Comparison of ENCODE assay signal across 17 cellular contexts in the genomic region with DNA sequence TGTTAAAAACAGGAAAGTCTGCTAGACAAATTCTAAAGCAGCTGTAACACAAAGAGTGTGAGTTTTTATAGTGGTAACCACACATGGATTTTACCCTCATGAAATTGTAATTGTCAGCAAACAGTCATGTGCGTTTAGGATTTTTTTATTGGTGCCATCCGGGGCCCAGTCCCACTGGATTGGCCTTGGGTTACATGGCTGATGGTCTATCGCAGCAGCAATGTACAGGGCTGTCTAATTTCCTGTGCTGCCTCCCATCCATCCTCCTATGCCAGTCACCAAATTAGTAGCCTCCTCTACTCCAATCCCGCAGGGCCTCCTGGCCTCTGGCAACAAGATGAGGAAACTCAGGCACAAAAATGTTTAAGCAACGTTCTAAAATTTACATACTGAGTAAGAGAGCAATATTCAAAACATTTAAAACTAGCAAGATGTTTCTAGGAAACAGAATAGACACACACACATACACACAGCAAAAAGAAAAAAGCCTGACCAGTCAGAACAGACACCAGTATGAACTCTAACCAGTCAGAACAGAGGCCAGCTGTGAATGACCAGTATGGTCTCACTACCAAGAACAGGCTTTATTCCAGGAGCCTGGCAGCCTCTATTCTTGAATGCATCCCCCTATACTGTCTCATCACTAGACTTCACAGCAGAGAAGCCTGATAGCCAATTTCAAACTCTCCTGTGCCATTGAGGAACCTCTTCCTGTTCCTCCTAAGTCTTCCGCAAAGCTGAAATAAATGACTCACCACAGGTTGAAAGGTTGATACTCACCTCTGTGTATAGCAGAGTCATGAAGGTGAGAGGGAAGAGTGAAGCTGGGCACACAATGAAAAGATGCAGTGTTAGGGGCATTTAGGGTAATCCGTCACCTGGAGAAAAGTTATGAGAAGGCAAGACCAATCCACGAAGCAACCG. TPM values are rescaled to one million over a fixed set of nuclear protein-coding genes. Genes with fewer than 3 reads are reported as not detected.
A peak's percentile ranks its signal among the peaks of the same experiment; 100 is the strongest.
DNase-seq lines count a peak whose midpoint lies in the region; ATAC-seq and TF ChIP-seq lines count a peak whose summit lies in the region.
"Had no signal": no experiment of that assay in that cellular context is flagged by ENCODE, and none has a peak within 500 bp of the region (broad histone marks: within the 10 kb centered on the region; RNA-seq: fewer than 3 reads in every experiment).

No MANE protein-coding gene starts in this region.

- H3K27ac ChIP-seq in mammary epithelial cell (ENCODE audit: insufficient read depth, low read depth, low read length), result no peak overlapping the region
- H3K27ac ChIP-seq: ovary had no signal

- H3K9me3 ChIP-seq in mammary epithelial cell (replicated peaks; ENCODE audit: insufficient read depth, low read length), result no peaks in the 10 kb centered on the region
- H3K9me3 ChIP-seq: ovary had no signal

- DNase-seq in DMS53 (lab: John Stamatoyannopoulos, UW) (peak; percentile 89), HPDE6-E6E7 (ENCODE audit: extremely low spot score) (peak; percentile 43), mammary epithelial cell (peak; percentile 49), left lobe of liver (ENCODE audit: low spot score) (peak; percentile 32), NOMO-1 (lab: John Stamatoyannopoulos, UW; ENCODE audit: unreplicated experiment in 2 of 2) (no peak), GM13976 (ENCODE audit: low spot score) (no peak), C1 segment of cervical spinal cord (lab: John Stamatoyannopoulos, UW) (no peak)
- DNase-seq: activated CD8-positive, alpha-beta T cell treated with anti-CD3 and anti-CD28 coated beads, Interleukin-2, amount 10 ng/mL, durations not matched to agents 7 days and 5 days; cerebellar nuclear complex; DMS79; erythroblast; midbrain; NCI-H2029; ovary; Right ventricle myocardium superior had no signal

- no TSS peak for BruUV-seq in mammary epithelial cell (replicated peaks; lab: Mats Ljungman, UMichigan)

- 80% methylated on average over 9 of the region's 9 CpGs for WGBS in mammary epithelial cell (ENCODE audit: low coverage, missing lambda C conversion rate)

- H4K20me1 ChIP-seq in mammary epithelial cell (ENCODE audit: insufficient read depth, low read length), result no peaks in the 10 kb centered on the region

- no peak overlapping the region for H2AFZ ChIP-seq in mammary epithelial cell (ENCODE audit: low read depth, low read length)

- H3K79me2 ChIP-seq in mammary epithelial cell (ENCODE audit: insufficient read depth, low read length), result no peaks in the 10 kb centered on the region

- TF ChIP-seq CTCF in mammary epithelial cell (conservative IDR thresholded peaks at IDR 0.05 in 1 of 2, IDR thresholded peaks at IDR 0.05 in 1 of 2; ENCODE audit: extremely low read depth in 1 of 2, insufficient read depth in 1 of 2, low read depth in 1 of 2, low read length in 2 of 2) (no peak), GM13976 (IDR thresholded peaks at IDR 0.05; ENCODE audit: borderline replicate concordance, control extremely low read depth, extremely low read depth, insufficient read depth, missing control alignments) (no peak)

- H3K36me3 ChIP-seq in mammary epithelial cell (ENCODE audit: insufficient read depth, low read length), result no peaks in the 10 kb centered on the region
- H3K36me3 ChIP-seq: ovary had no signal

- no peaks in the 10 kb centered on the region for H3K4me1 ChIP-seq in mammary epithelial cell (ENCODE audit: insufficient read depth, low read length)

- no peak for ATAC-seq in left lobe of liver
- no peak for ATAC-seq in GM19463 (IDR thresholded peaks at IDR 0.05; ENCODE audit: unreplicated experiment)
- ATAC-seq: activated CD8-positive, alpha-beta T cell treated with anti-CD3 and anti-CD28 coated beads, Interleukin-2, amount 10 ng/mL, durations not matched to agents 7 days and 5 days; K562 had no signal

- H3K9ac ChIP-seq in mammary epithelial cell (ENCODE audit: insufficient read depth, low read length), result no peak overlapping the region

- CTCF ChIA-PET in mammary epithelial cell (lab: Charles Lee; ENCODE audit: low non-redundant PET), result no interaction called here

- no peak overlapping the region for H3K4me3 ChIP-seq in mammary epithelial cell (replicated peaks in 1 of 3; ENCODE audit: insufficient read depth in 1 of 3, low read depth in 2 of 3, low read length in 3 of 3)
- H3K4me3 ChIP-seq: K562, ovary had no signal

- dilution Hi-C loops in mammary epithelial cell (cut with HindIII; ENCODE audit: low sequenced_read_pairs), result no loop called here

- intact Hi-C loops in mammary epithelial cell (cut with micrococcal nuclease), result no loop called here

- in situ Hi-C loops in mammary epithelial cell (cut with MboI; ENCODE audit: low sequenced_read_pairs in 2 of 2) (no loop called here), GM13976 (cut with MboI; ENCODE audit: low sequenced_read_pairs, unreplicated experiment) (no loop called here)

- no peak overlapping the region for H3K4me2 ChIP-seq in mammary epithelial cell (ENCODE audit: insufficient read depth, low read depth, low read length)

- H3K27me3 ChIP-seq in mammary epithelial cell (ENCODE audit: insufficient read depth, low read length), result no peaks in the 10 kb centered on the region
- H3K27me3 ChIP-seq: ovary had no signal

RNA-seq across cellular contexts. Expression of gene CHRNA9, which starts 42.6 kb away (rescaled TPM):
- under 1 TPM in 1 of 2 donors, not detected in 1; 0.17 TPM for total RNA-seq in mammary epithelial cell
- 0.09 TPM for polyA plus RNA-seq in mammary epithelial cell
- not detected for polyA minus RNA-seq in mammary epithelial cell
- not detected for total RNA-seq in left lobe of liver
- total RNA-seq: K562, Right ventricle myocardium superior had no signal
- polyA plus RNA-seq: K562, ovary had no signal

Comparison
In these comparisons a context has a peak if more than half of its experiments do, and no peak if none do; other contexts are left out.
1. DNase-seq: peak in DMS53 (single experiment), HPDE6-E6E7 (single experiment), mammary epithelial cell (single experiment) and left lobe of liver (single experiment); none in NOMO-1 (0 of 2), GM13976 (single experiment) and C1 segment of cervical spinal cord (0 of 14).